In genomic region chr2:26706093-26706492, GRCh38 we compare ENCODE assay signal across 29 cellular contexts. TPM values are rescaled to one million over a fixed set of nuclear protein-coding genes. Genes with fewer than 3 reads are reported as not detected.
"Had no signal": no experiment of that assay in that cellular context is flagged by ENCODE, and none has a peak within 500 bp of the region (broad histone marks: within the 10 kb centered on the region; RNA-seq: fewer than 3 reads in every experiment).

No MANE protein-coding gene starts in this region.

- H3K27ac ChIP-seq: brain microvascular endothelial cell, right lobe of liver, transverse colon, vagina had no signal

- H3K4me1 ChIP-seq: right lobe of liver had no signal

- H3K9me3 ChIP-seq: gastroesophageal sphincter, right lobe of liver, transverse colon, vagina had no signal

- H3K4me3 ChIP-seq: gastroesophageal sphincter, lung, right lobe of liver, transverse colon, vagina had no signal

- H3K4me3 Mint-ChIP-seq: activated naive CD8-positive, alpha-beta T cell; immature natural killer cell; natural killer cell treated with Interleukin-12 subunit alpha and Interleukin-12 subunit beta and Interleukin-15 and Interleukin-18, amount 100 ng/mL, for 72 hours; stimulated activated effector memory CD8-positive, alpha-beta T cell treated with anti-CD3 and anti-CD28 coated beads, Interleukin-12 subunit alpha, Interleukin-12 subunit beta, amount 100 ng/mL, for 72 hours; stimulated activated naive CD8-positive, alpha-beta T cell treated with anti-CD3 and anti-CD28 coated beads, Interleukin-15, amount 100 ng/mL, for 72 hours; T-helper 2 cell treated with Interferon-gamma antibody and Interleukin-4, amounts not matched to agents 5 μg/mL and 100 μg/mL, for 36 hours had no signal

- DNase-seq: activated CD4-positive, alpha-beta T cell treated with anti-CD3 and anti-CD28 coated beads for 48 hours; activated CD4-positive, alpha-beta T cell treated with anti-CD3 and anti-CD28 coated beads, Interleukin-2, amount 50 U/mL, for 48 hours; activated CD8-positive, alpha-beta memory T cell treated with anti-CD3 and anti-CD28 coated beads for 24 hours; activated effector memory CD4-positive, alpha-beta T cell treated with Interleukin-2 at 50 U/mL for 16 hours; activated naive CD4-positive, alpha-beta T cell treated with Interleukin-2 at 50 U/mL for 16 hours; aorta; brain microvascular endothelial cell; caudate nucleus; head of caudate nucleus; hypothalamus; immature natural killer cell; mesendoderm; right lobe of liver; stimulated activated CD4-positive, alpha-beta T cell treated with anti-CD3 and anti-CD28 coated beads, Interleukin-12 subunit alpha, Interleukin-12 subunit beta, amount 100 ng/mL, for 4 hours; stimulated activated CD4-positive, alpha-beta T cell treated with anti-CD3 and anti-CD28 coated beads, Interleukin-4, amount 100 ng/mL, for 1 hour; stimulated activated naive CD8-positive, alpha-beta T cell treated with anti-CD3 and anti-CD28 coated beads, Interleukin-15, amount 100 ng/mL, for 72 hours; T-helper 1 cell; transverse colon had no signal

- H3K27ac Mint-ChIP-seq: activated naive CD8-positive, alpha-beta T cell; immature natural killer cell; natural killer cell treated with Interleukin-12 subunit alpha and Interleukin-12 subunit beta and Interleukin-15 and Interleukin-18, amount 100 ng/mL, for 72 hours; stimulated activated effector memory CD8-positive, alpha-beta T cell treated with anti-CD3 and anti-CD28 coated beads, Interleukin-12 subunit alpha, Interleukin-12 subunit beta, amount 100 ng/mL, for 72 hours; stimulated activated naive CD8-positive, alpha-beta T cell treated with anti-CD3 and anti-CD28 coated beads, Interleukin-15, amount 100 ng/mL, for 72 hours; T-helper 2 cell treated with Interferon-gamma antibody and Interleukin-4, amounts not matched to agents 5 μg/mL and 100 μg/mL, for 36 hours had no signal

- ATAC-seq: activated CD4-positive, CD25-positive, alpha-beta regulatory T cell treated with anti-CD3 and anti-CD28 coated beads, Interleukin-2, amount 50 U/mL, for 24 hours; gastroesophageal sphincter; stimulated activated effector memory CD8-positive, alpha-beta T cell treated with anti-CD3 and anti-CD28 coated beads, Interleukin-12 subunit alpha, Interleukin-12 subunit beta, amount 100 ng/mL, for 72 hours; stimulated activated naive CD8-positive, alpha-beta T cell treated with anti-CD3 and anti-CD28 coated beads, Interleukin-15, amount 100 ng/mL, for 72 hours had no signal

- H3K9me3 Mint-ChIP-seq: natural killer cell treated with Interleukin-12 subunit alpha and Interleukin-12 subunit beta and Interleukin-15 and Interleukin-18, amount 100 ng/mL, for 72 hours; stimulated activated effector memory CD8-positive, alpha-beta T cell treated with anti-CD3 and anti-CD28 coated beads, Interleukin-12 subunit alpha, Interleukin-12 subunit beta, amount 100 ng/mL, for 72 hours; stimulated activated naive CD8-positive, alpha-beta T cell treated with anti-CD3 and anti-CD28 coated beads, Interleukin-15, amount 100 ng/mL, for 72 hours; T-helper 2 cell treated with Interferon-gamma antibody and Interleukin-4, amounts not matched to agents 5 μg/mL and 100 μg/mL, for 36 hours had no signal

- H3K27me3 Mint-ChIP-seq: activated naive CD8-positive, alpha-beta T cell; stimulated activated naive CD8-positive, alpha-beta T cell treated with anti-CD3 and anti-CD28 coated beads, Interleukin-15, amount 100 ng/mL, for 72 hours had no signal

- H3K36me3 Mint-ChIP-seq: activated naive CD8-positive, alpha-beta T cell; immature natural killer cell; natural killer cell treated with Interleukin-12 subunit alpha and Interleukin-12 subunit beta and Interleukin-15 and Interleukin-18, amount 100 ng/mL, for 72 hours; stimulated activated effector memory CD8-positive, alpha-beta T cell treated with anti-CD3 and anti-CD28 coated beads, Interleukin-12 subunit alpha, Interleukin-12 subunit beta, amount 100 ng/mL, for 72 hours had no signal

- H3K36me3 ChIP-seq: brain microvascular endothelial cell, gastroesophageal sphincter, right lobe of liver, transverse colon, vagina had no signal

- H3K4me1 Mint-ChIP-seq: stimulated activated effector memory CD8-positive, alpha-beta T cell treated with anti-CD3 and anti-CD28 coated beads, Interleukin-12 subunit alpha, Interleukin-12 subunit beta, amount 100 ng/mL, for 72 hours; stimulated activated naive CD8-positive, alpha-beta T cell treated with anti-CD3 and anti-CD28 coated beads, Interleukin-15, amount 100 ng/mL, for 72 hours had no signal

- H3K27me3 ChIP-seq: brain microvascular endothelial cell, gastroesophageal sphincter, right lobe of liver, transverse colon, vagina had no signal

RNA-seq across cellular contexts. Expression of gene KCNK3, which starts 13.6 kb away (rescaled TPM):
- total RNA-seq: endothelial cell of umbilical vein; natural killer cell treated with Interleukin-12 subunit alpha and Interleukin-12 subunit beta and Interleukin-15 and Interleukin-18, amount 100 ng/mL, for 72 hours; osteoblast had no signal
- polyA plus RNA-seq: endothelial cell of umbilical vein, fibroblast of lung, immature natural killer cell had no signal
